Comparison of ENCODE assay signal across 16 cellular contexts in genomic region chr3:47010910-47011309, GRCh38. TPM values are rescaled to one million over a fixed set of nuclear protein-coding genes. Genes with fewer than 3 reads are reported as not detected.
A peak's percentile ranks its signal among the peaks of the same experiment; 100 is the strongest.
DNase-seq lines count a peak whose midpoint lies in the region; ATAC-seq and TF ChIP-seq lines count a peak whose summit lies in the region.
"Had no signal": no experiment of that assay in that cellular context is flagged by ENCODE, and none has a peak within 500 bp of the region (broad histone marks: within the 10 kb centered on the region; RNA-seq: fewer than 3 reads in every experiment).

No MANE protein-coding gene starts in this region.

- H3K4me3 Mint-ChIP-seq in HFFc6 (no peak overlapping the region; the same call in 1 of the 2 replicates), mesothelial cell of epicardium (peak overlapping the region; percentile 73)
- H3K4me3 Mint-ChIP-seq in activated CD8-positive, alpha-beta T cell treated with anti-CD3 and anti-CD28 coated beads, Interleukin-2, amount 10 ng/mL, durations not matched to agents 7 days and 5 days = no peak overlapping the region
- H3K4me3 Mint-ChIP-seq in stimulated activated naive CD8-positive, alpha-beta T cell treated with anti-CD3 and anti-CD28 coated beads, Interleukin-15, amount 100 ng/mL, for 72 hours = peak overlapping the region in 1 of 2 donors; percentile 47

- no peaks in the 10 kb centered on the region for H3K9me3 Mint-ChIP-seq in HFFc6
- H3K9me3 Mint-ChIP-seq in activated CD8-positive, alpha-beta T cell treated with anti-CD3 and anti-CD28 coated beads, Interleukin-2, amount 10 ng/mL, durations not matched to agents 7 days and 5 days (ENCODE audit: insufficient read depth) = no peaks in the 10 kb centered on the region
- H3K9me3 Mint-ChIP-seq in mesothelial cell of epicardium = no peaks in the 10 kb centered on the region
- H3K9me3 Mint-ChIP-seq in stimulated activated naive CD8-positive, alpha-beta T cell treated with anti-CD3 and anti-CD28 coated beads, Interleukin-15, amount 100 ng/mL, for 72 hours = no peaks in the 10 kb centered on the region
- H3K9me3 Mint-ChIP-seq: activated CD4-positive, alpha-beta T cell treated with anti-CD3 and anti-CD28 coated beads, Interleukin-2, amount 10 ng/mL, durations not matched to agents 7 days and 5 days; activated naive CD8-positive, alpha-beta T cell treated with anti-CD3 and anti-CD28 coated beads, Interleukin-2, amount 10 ng/mL, durations not matched to agents 7 days and 5 days had no signal

- TF ChIP-seq CTCF in HFFc6 (IDR thresholded peaks at IDR 0.05) (no peak), mesothelial cell of epicardium (IDR thresholded peaks at IDR 0.05; ENCODE audit: unreplicated experiment) (no peak)

- CTCF ChIA-PET in activated CD8-positive, alpha-beta T cell treated with anti-CD3 and anti-CD28 coated beads, Interleukin-2, amount 10 ng/mL, durations not matched to agents 7 days and 5 days (lab: Charles Lee) = interaction anchor here (0.7 to 0.9 kb wide), 2 partner anchors 12 to 13 kb away, joined by 3 read pairs; no protein-coding TSS in a partner anchor

- H3K36me3 Mint-ChIP-seq in HFFc6 (ENCODE audit: low read depth) (peaks cover 15% of the 10 kb centered on the region; the same call in 1 of the 2 replicates), mesothelial cell of epicardium (peaks cover 13% of the 10 kb centered on the region)
- H3K36me3 Mint-ChIP-seq in activated CD8-positive, alpha-beta T cell treated with anti-CD3 and anti-CD28 coated beads, Interleukin-2, amount 10 ng/mL, durations not matched to agents 7 days and 5 days (ENCODE audit: low read depth) = peaks cover 48% of the 10 kb centered on the region

- ATAC-seq in activated CD8-positive, alpha-beta T cell treated with anti-CD3 and anti-CD28 coated beads, Interleukin-2, amount 10 ng/mL, durations not matched to agents 7 days and 5 days = no peak
- no peak for ATAC-seq in stimulated activated naive CD8-positive, alpha-beta T cell treated with anti-CD3 and anti-CD28 coated beads, Interleukin-15, amount 100 ng/mL, for 72 hours
- ATAC-seq in GM21447 (IDR thresholded peaks at IDR 0.05; ENCODE audit: unreplicated experiment) = no peak
- ATAC-seq: left lung had no signal

- peaks cover 13% of the 10 kb centered on the region for H3K27me3 Mint-ChIP-seq in HFFc6 (ENCODE audit: insufficient read depth)
- no peaks in the 10 kb centered on the region for H3K27me3 Mint-ChIP-seq in activated CD8-positive, alpha-beta T cell treated with anti-CD3 and anti-CD28 coated beads, Interleukin-2, amount 10 ng/mL, durations not matched to agents 7 days and 5 days (ENCODE audit: low read depth)
- no peaks in the 10 kb centered on the region for H3K27me3 Mint-ChIP-seq in mesothelial cell of epicardium (ENCODE audit: low read depth)
- H3K27me3 Mint-ChIP-seq in stimulated activated naive CD8-positive, alpha-beta T cell treated with anti-CD3 and anti-CD28 coated beads, Interleukin-15, amount 100 ng/mL, for 72 hours = no peaks in the 10 kb centered on the region
- H3K27me3 Mint-ChIP-seq: activated CD4-positive, alpha-beta T cell treated with anti-CD3 and anti-CD28 coated beads, Interleukin-2, amount 10 ng/mL, durations not matched to agents 7 days and 5 days; activated naive CD8-positive, alpha-beta T cell treated with anti-CD3 and anti-CD28 coated beads, Interleukin-2, amount 10 ng/mL, durations not matched to agents 7 days and 5 days had no signal

- H3K27ac Mint-ChIP-seq in HFFc6 (peak overlapping the region; percentile 84; the same call in 1 of the 2 replicates), mesothelial cell of epicardium (peak overlapping the region; percentile 85)
- peak overlapping the region; percentile 51 for H3K27ac Mint-ChIP-seq in activated CD8-positive, alpha-beta T cell treated with anti-CD3 and anti-CD28 coated beads, Interleukin-2, amount 10 ng/mL, durations not matched to agents 7 days and 5 days
- peak overlapping the region in 1 of 2 donors; percentile 23 for H3K27ac Mint-ChIP-seq in stimulated activated naive CD8-positive, alpha-beta T cell treated with anti-CD3 and anti-CD28 coated beads, Interleukin-15, amount 100 ng/mL, for 72 hours

- peaks cover 7% of the 10 kb centered on the region for H3K4me1 Mint-ChIP-seq in HFFc6 (ENCODE audit: low read depth)
- H3K4me1 Mint-ChIP-seq in activated CD8-positive, alpha-beta T cell treated with anti-CD3 and anti-CD28 coated beads, Interleukin-2, amount 10 ng/mL, durations not matched to agents 7 days and 5 days (ENCODE audit: low read depth) = peaks cover 50% of the 10 kb centered on the region
- peaks cover 9% of the 10 kb centered on the region for H3K4me1 Mint-ChIP-seq in mesothelial cell of epicardium
- H3K4me1 Mint-ChIP-seq in stimulated activated naive CD8-positive, alpha-beta T cell treated with anti-CD3 and anti-CD28 coated beads, Interleukin-15, amount 100 ng/mL, for 72 hours = peaks cover 40% of the 10 kb centered on the region

- POLR2A ChIA-PET in activated CD8-positive, alpha-beta T cell treated with anti-CD3 and anti-CD28 coated beads, Interleukin-2, amount 10 ng/mL, durations not matched to agents 7 days and 5 days (lab: Charles Lee) = interaction anchor here (0.6 to 1.3 kb wide), 2 partner anchors 13 to 31 kb away, joined by 3 read pairs; no protein-coding TSS in a partner anchor

- DNase-seq in HFFc6 (no peak), mesothelial cell of epicardium (ENCODE audit: low spot score in 2 of 2, unreplicated experiment in 2 of 2) (no peak)
- DNase-seq in activated CD8-positive, alpha-beta T cell treated with anti-CD3 and anti-CD28 coated beads, Interleukin-2, amount 10 ng/mL, durations not matched to agents 7 days and 5 days = no peak
- peak; percentile 20 for DNase-seq in stimulated activated CD8-positive, alpha-beta memory T cell treated with anti-CD3 and anti-CD28 coated beads, Interleukin-4, amount 100 ng/mL, for 48 hours
- DNase-seq in stimulated activated naive CD8-positive, alpha-beta T cell treated with anti-CD3 and anti-CD28 coated beads, Interleukin-15, amount 100 ng/mL, for 72 hours = no peak
- no peak for DNase-seq in activated CD4-positive, alpha-beta T cell treated with anti-CD3 and anti-CD28 coated beads, Interleukin-2, amount 50 U/mL, for 48 hours
- DNase-seq: activated CD4-positive, alpha-beta T cell treated with anti-CD3 and anti-CD28 coated beads, Interleukin-2, amount 10 ng/mL, durations not matched to agents 7 days and 5 days; DMS153; esophagus squamous epithelium; glutamatergic neuron; NCI-H187; SK-N-SH; stimulated activated CD4-positive, alpha-beta T cell treated with anti-CD3 and anti-CD28 coated beads, Interleukin-2, amount 100 ng/mL, for 48 hours had no signal

RNA-seq across cellular contexts. Expression of gene NBEAL2, which starts 31.4 kb away (rescaled TPM):
- total RNA-seq in HFFc6 (2021; fragmentation: NEBNext Ultra II Directional; extraction: Animal tissue kit (Norgen Biotek cat#: 25700)) = 1 to 10 TPM; 5.3 to 7.6 (median 5.8) TPM
- total RNA-seq in activated CD8-positive, alpha-beta T cell treated with anti-CD3 and anti-CD28 coated beads, Interleukin-2, amount 10 ng/mL, durations not matched to agents 7 days and 5 days = 100 to 1,000 TPM; 206 to 212 TPM
- total RNA-seq in mesothelial cell of epicardium = 83.5 to 86.9 TPM (median 84.2 TPM) in 3 replicates

RNA-seq across cellular contexts. Expression of gene CCDC12, which starts 34.4 kb away (rescaled TPM):
- total RNA-seq in HFFc6 (2021; fragmentation: NEBNext Ultra II Directional; extraction: Animal tissue kit (Norgen Biotek cat#: 25700)) = 10 to 100 TPM; 21.3 to 27.9 (median 27.2) TPM
- total RNA-seq in activated CD8-positive, alpha-beta T cell treated with anti-CD3 and anti-CD28 coated beads, Interleukin-2, amount 10 ng/mL, durations not matched to agents 7 days and 5 days = 10 to 100 TPM; 59.4 to 62.2 TPM
- total RNA-seq in mesothelial cell of epicardium = 49.7 to 52.4 TPM (median 50.5 TPM) in 3 replicates
